ENCODE assay signal across 1 cellular context in genomic region chr11:11620966-11621880, GRCh38.
TF ChIP-seq lines count a peak whose summit lies in the region.

No MANE protein-coding gene starts in this region.

TF ChIP-seq in GM12878, 131 proteins besides CTCF, POLR2A, EP300 and RAD21 (continued from another document):
- TF ChIP-seq, protein P1, sequence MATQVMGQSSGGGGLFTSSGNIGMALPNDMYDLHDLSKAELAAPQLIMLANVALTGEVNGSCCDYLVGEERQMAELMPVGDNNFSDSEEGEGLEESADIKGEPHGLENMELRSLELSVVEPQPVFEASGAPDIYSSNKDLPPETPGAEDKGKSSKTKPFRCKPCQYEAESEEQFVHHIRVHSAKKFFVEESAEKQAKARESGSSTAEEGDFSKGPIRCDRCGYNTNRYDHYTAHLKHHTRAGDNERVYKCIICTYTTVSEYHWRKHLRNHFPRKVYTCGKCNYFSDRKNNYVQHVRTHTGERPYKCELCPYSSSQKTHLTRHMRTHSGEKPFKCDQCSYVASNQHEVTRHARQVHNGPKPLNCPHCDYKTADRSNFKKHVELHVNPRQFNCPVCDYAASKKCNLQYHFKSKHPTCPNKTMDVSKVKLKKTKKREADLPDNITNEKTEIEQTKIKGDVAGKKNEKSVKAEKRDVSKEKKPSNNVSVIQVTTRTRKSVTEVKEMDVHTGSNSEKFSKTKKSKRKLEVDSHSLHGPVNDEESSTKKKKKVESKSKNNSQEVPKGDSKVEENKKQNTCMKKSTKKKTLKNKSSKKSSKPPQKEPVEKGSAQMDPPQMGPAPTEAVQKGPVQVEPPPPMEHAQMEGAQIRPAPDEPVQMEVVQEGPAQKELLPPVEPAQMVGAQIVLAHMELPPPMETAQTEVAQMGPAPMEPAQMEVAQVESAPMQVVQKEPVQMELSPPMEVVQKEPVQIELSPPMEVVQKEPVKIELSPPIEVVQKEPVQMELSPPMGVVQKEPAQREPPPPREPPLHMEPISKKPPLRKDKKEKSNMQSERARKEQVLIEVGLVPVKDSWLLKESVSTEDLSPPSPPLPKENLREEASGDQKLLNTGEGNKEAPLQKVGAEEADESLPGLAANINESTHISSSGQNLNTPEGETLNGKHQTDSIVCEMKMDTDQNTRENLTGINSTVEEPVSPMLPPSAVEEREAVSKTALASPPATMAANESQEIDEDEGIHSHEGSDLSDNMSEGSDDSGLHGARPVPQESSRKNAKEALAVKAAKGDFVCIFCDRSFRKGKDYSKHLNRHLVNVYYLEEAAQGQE (IDR thresholded peaks at IDR 0.05; ENCODE audit: low read depth, low read length): no peak
- TF ChIP-seq NR2F1 (conservative IDR thresholded peaks at IDR 0.05) (no peak), CHD2 (IDR thresholded peaks at IDR 0.05; ENCODE audit: borderline replicate concordance, low read depth, low read length) (no peak), HCFC1 (IDR thresholded peaks at IDR 0.05; ENCODE audit: low read length) (no peak), RAD51 (IDR thresholded peaks at IDR 0.05) (peak; percentile 52), SKIL (IDR thresholded peaks at IDR 0.05; ENCODE audit: low read depth, poor library complexity, severe bottlenecking) (no peak), RUNX3 (IDR thresholded peaks at IDR 0.05; ENCODE audit: low read length) (0 out of 2 replicates have a peak, but pooled peaks have one; percentile 16), ZZZ3 (IDR thresholded peaks at IDR 0.05; ENCODE audit: control insufficient read depth, insufficient read length, low read depth) (no peak), PRDM15 (CRISPR knock-in tag; IDR thresholded peaks at IDR 0.05) (no peak), SIN3A (IDR thresholded peaks at IDR 0.05; ENCODE audit: low read depth, low read length) (peak; percentile 42; the same call in 1 of the 2 replicates), ZNF687 (IDR thresholded peaks at IDR 0.05) (no peak), BCLAF1 (IDR thresholded peaks at IDR 0.05) (no peak), MXI1 (IDR thresholded peaks at IDR 0.05; ENCODE audit: low read depth, low read length) (peak; percentile 71), HDAC6 (IDR thresholded peaks at IDR 0.05; ENCODE audit: unreplicated experiment) (peak; percentile 98), MEF2B (IDR thresholded peaks at IDR 0.05; ENCODE audit: partially characterized antibody, poor library complexity, severe bottlenecking) (no peak), MYC (IDR thresholded peaks at IDR 0.05; ENCODE audit: insufficient read depth, insufficient read length, insufficient replicate concordance, low read length, severe bottlenecking) (peak; percentile 97), HDAC2 (IDR thresholded peaks at IDR 0.05) (peak; percentile 74; the same call in 1 of the 2 replicates), PKNOX1 (IDR thresholded peaks at IDR 0.05) (no peak), GATAD2B (conservative IDR thresholded peaks at IDR 0.05; ENCODE audit: low read depth) (0 out of 2 replicates have a peak, but pooled peaks have one; percentile 2), ZSCAN29 (IDR thresholded peaks at IDR 0.05) (no peak), ZNF207 (IDR thresholded peaks at IDR 0.05; ENCODE audit: borderline replicate concordance) (no peak), ZNF384 (IDR thresholded peaks at IDR 0.05; ENCODE audit: borderline replicate concordance, low read depth, low read length) (no peak), NFYA (IDR thresholded peaks at IDR 0.05; ENCODE audit: borderline replicate concordance, low read depth, low read length) (no peak), FOXK2 (IDR thresholded peaks at IDR 0.05) (no peak)
- TF ChIP-seq, protein P2, sequence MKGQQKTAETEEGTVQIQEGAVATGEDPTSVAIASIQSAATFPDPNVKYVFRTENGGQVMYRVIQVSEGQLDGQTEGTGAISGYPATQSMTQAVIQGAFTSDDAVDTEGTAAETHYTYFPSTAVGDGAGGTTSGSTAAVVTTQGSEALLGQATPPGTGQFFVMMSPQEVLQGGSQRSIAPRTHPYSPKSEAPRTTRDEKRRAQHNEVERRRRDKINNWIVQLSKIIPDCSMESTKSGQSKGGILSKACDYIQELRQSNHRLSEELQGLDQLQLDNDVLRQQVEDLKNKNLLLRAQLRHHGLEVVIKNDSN (IDR thresholded peaks at IDR 0.05; ENCODE audit: borderline replicate concordance, extremely low read length, insufficient read depth, low read depth, low read length): peak; percentile 76
